In genomic region chr5:128551476-128551875, GRCh38 we compare ENCODE assay signal across 21 cellular contexts. TPM values are rescaled to one million over a fixed set of nuclear protein-coding genes. Genes with fewer than 3 reads are reported as not detected.
"Had no signal": no experiment of that assay in that cellular context is flagged by ENCODE, and none has a peak within 500 bp of the region (broad histone marks: within the 10 kb centered on the region; RNA-seq: fewer than 3 reads in every experiment).

No MANE protein-coding gene starts in this region.

- H3K27me3 ChIP-seq: adrenal gland, body of pancreas, ovary, sigmoid colon, spleen, upper lobe of right lung had no signal

- H3K36me3 Mint-ChIP-seq: activated CD4-positive, alpha-beta memory T cell treated with anti-CD3 and anti-CD28 coated beads for 36 hours; stimulated activated naive B cell treated with anti-CD40 and anti-IgM and Interleukin-4, amounts not matched to agents 10 μg/mL and 1 μg/mL and 100 μg/mL, for 72 hours had no signal

- H3K9me3 ChIP-seq: adrenal gland, ovary had no signal

- H3K4me1 ChIP-seq: adrenal gland, body of pancreas, left ventricle myocardium inferior, sigmoid colon, spleen, upper lobe of right lung had no signal

- H3K4me1 Mint-ChIP-seq: activated B cell treated with CpG ODN at 0.5 μM for 24 hours; naive thymus-derived CD8-positive, alpha-beta T cell; stimulated activated naive B cell treated with anti-CD40 and anti-IgM and Interleukin-4, amounts not matched to agents 10 μg/mL and 1 μg/mL and 100 μg/mL, for 72 hours had no signal

- H3K27ac Mint-ChIP-seq: activated B cell treated with CpG ODN at 0.5 μM for 24 hours; activated CD4-positive, alpha-beta memory T cell treated with anti-CD3 and anti-CD28 coated beads for 36 hours; activated naive CD4-positive, alpha-beta T cell treated with anti-CD3 and anti-CD28 coated beads, Interleukin-2, amount 50 U/mL, for 72 hours; activated T-helper 1 cell treated with anti-CD3 and anti-CD28 coated beads, Interleukin-12 subunit alpha, Interleukin-12 subunit beta, Interleukin-2, Interleukin-4 antibody, amounts not matched to agents 30 ng/mL and 10 ng/mL and 1 ng/mL, durations not matched to agents 14 hours and 24 hours and 36 hours; naive thymus-derived CD8-positive, alpha-beta T cell; stimulated activated naive B cell treated with anti-CD40 and anti-IgM and Interleukin-4, amounts not matched to agents 10 μg/mL and 1 μg/mL and 100 μg/mL, for 72 hours; T-helper 2 cell treated with Interferon-gamma antibody and Interleukin-4, amounts not matched to agents 5 μg/mL and 100 μg/mL, for 36 hours had no signal

- H3K27me3 Mint-ChIP-seq: activated B cell treated with CpG ODN at 0.5 μM for 24 hours; activated CD4-positive, alpha-beta memory T cell treated with anti-CD3 and anti-CD28 coated beads for 36 hours; stimulated activated naive B cell treated with anti-CD40 and anti-IgM and Interleukin-4, amounts not matched to agents 10 μg/mL and 1 μg/mL and 100 μg/mL, for 72 hours had no signal

- H3K4me3 ChIP-seq: adrenal gland, body of pancreas, left ventricle myocardium inferior, ovary, sigmoid colon, spleen, thoracic aorta, upper lobe of right lung had no signal

- H3K4me3 Mint-ChIP-seq: activated B cell treated with CpG ODN at 0.5 μM for 24 hours; activated CD4-positive, alpha-beta memory T cell treated with anti-CD3 and anti-CD28 coated beads for 36 hours; activated T-helper 1 cell treated with anti-CD3 and anti-CD28 coated beads, Interleukin-12 subunit alpha, Interleukin-12 subunit beta, Interleukin-2, Interleukin-4 antibody, amounts not matched to agents 30 ng/mL and 10 ng/mL and 1 ng/mL, durations not matched to agents 14 hours and 24 hours and 36 hours; naive thymus-derived CD8-positive, alpha-beta T cell; stimulated activated naive B cell treated with anti-CD40 and anti-IgM and Interleukin-4, amounts not matched to agents 10 μg/mL and 1 μg/mL and 100 μg/mL, for 72 hours; T-helper 2 cell treated with Interferon-gamma antibody and Interleukin-4, amounts not matched to agents 5 μg/mL and 100 μg/mL, for 36 hours had no signal

- H3K36me3 ChIP-seq: adrenal gland, left ventricle myocardium inferior, ovary, sigmoid colon, spleen, thoracic aorta, upper lobe of right lung had no signal

- H3K27ac ChIP-seq: adrenal gland, body of pancreas, left ventricle myocardium inferior, ovary, sigmoid colon, spleen, thoracic aorta, upper lobe of right lung had no signal

- DNase-seq: activated B cell treated with CpG ODN at 0.5 μM for 24 hours; activated CD4-positive, alpha-beta memory T cell treated with anti-CD3 and anti-CD28 coated beads for 36 hours; activated CD4-positive, alpha-beta T cell treated with anti-CD3 and anti-CD28 coated beads for 4 hours; activated gamma-delta T cell treated with Interleukin-2 at 50 U/mL for 16 hours; activated T-cell treated with anti-CD3 and anti-CD28 coated beads for 4 hours; adrenal gland; body of pancreas; caudate nucleus; erythroblast; foreskin melanocyte; left ventricle myocardium inferior; naive thymus-derived CD8-positive, alpha-beta T cell; ovary; sigmoid colon; spleen; stimulated activated naive B cell treated with anti-CD40 and anti-IgM and Interleukin-4, amounts not matched to agents 10 μg/mL and 1 μg/mL and 100 μg/mL, for 72 hours; upper lobe of right lung had no signal

- ATAC-seq: activated naive CD4-positive, alpha-beta T cell treated with anti-CD3 and anti-CD28 coated beads, Interleukin-2, amount 50 U/mL, for 72 hours; body of pancreas; naive thymus-derived CD8-positive, alpha-beta T cell; stimulated activated naive B cell treated with anti-CD40 and anti-IgM and Interleukin-4, amounts not matched to agents 10 μg/mL and 1 μg/mL and 100 μg/mL, for 72 hours; upper lobe of right lung had no signal

RNA-seq across cellular contexts. Expression of gene FBN2, which starts 13.4 kb away (rescaled TPM):
- total RNA-seq: activated B cell treated with CpG ODN at 0.5 μM for 24 hours; activated CD4-positive, alpha-beta memory T cell treated with anti-CD3 and anti-CD28 coated beads for 36 hours; activated T-helper 1 cell treated with anti-CD3 and anti-CD28 coated beads, Interleukin-12 subunit alpha, Interleukin-12 subunit beta, Interleukin-2, Interleukin-4 antibody, amounts not matched to agents 30 ng/mL and 10 ng/mL and 1 ng/mL, durations not matched to agents 14 hours and 24 hours and 36 hours had no signal
- polyA plus RNA-seq: naive thymus-derived CD8-positive, alpha-beta T cell had no signal
